Comparison of ENCODE assay signal across 1 cellular context in the genomic region with DNA sequence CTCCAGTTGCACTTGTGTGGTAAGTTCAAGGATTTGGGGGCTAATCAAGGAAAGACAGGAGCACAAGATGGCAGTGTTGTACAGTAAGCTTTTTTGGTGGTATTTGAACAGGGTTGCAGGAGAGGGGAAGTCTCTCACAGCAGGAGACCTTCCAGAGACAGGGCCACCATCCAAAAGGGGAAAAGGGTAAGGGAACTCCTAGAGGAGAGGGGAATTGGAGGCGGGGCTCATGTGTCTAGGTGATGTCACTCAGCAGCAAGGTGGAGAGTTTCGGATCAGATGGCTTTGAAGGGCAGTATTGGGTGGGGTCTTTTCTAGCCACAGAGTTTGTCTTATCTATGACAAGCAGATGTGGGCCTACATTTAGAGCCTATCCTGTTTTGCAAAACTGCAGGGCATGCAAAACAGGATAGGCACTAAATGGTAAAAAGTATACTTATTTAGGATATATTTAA.
TF ChIP-seq lines count a peak whose summit lies in the region.

No MANE protein-coding gene starts in this region.

TF ChIP-seq in K562, 482 proteins besides CTCF, POLR2A, EP300 and RAD21 (continued from another document and continues in another):
- TF ChIP-seq, protein P1, sequence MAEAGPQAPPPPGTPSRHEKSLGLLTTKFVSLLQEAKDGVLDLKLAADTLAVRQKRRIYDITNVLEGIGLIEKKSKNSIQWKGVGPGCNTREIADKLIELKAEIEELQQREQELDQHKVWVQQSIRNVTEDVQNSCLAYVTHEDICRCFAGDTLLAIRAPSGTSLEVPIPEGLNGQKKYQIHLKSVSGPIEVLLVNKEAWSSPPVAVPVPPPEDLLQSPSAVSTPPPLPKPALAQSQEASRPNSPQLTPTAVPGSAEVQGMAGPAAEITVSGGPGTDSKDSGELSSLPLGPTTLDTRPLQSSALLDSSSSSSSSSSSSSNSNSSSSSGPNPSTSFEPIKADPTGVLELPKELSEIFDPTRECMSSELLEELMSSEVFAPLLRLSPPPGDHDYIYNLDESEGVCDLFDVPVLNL (CRISPR knock-in tag; IDR thresholded peaks at IDR 0.05; ENCODE audit: low read depth), result no peak
- TF ChIP-seq MCM7 (IDR thresholded peaks at IDR 0.05) (no peak), EGR1 (conservative IDR thresholded peaks at IDR 0.05) (no peak), ZFX (CRISPR knock-in tag; IDR thresholded peaks at IDR 0.05) (no peak), TBL1XR1 (IDR thresholded peaks at IDR 0.05; ENCODE audit: low read length in 2 of 2) (0 out of 4 replicates have a peak, but pooled peaks of 1 of the 2 experiments have one; percentile 44), CBX5 (IDR thresholded peaks at IDR 0.05; ENCODE audit: borderline replicate concordance, low read depth) (no peak), ZNF778 (CRISPR knock-in tag; IDR thresholded peaks at IDR 0.05) (no peak), SOX6 (IDR thresholded peaks at IDR 0.05) (peak; percentile 81), ZNF212 (CRISPR knock-in tag; IDR thresholded peaks at IDR 0.05) (no peak), NFRKB (IDR thresholded peaks at IDR 0.05; ENCODE audit: low read depth) (no peak), HNRNPL (IDR thresholded peaks at IDR 0.05; ENCODE audit: low read depth, low read length) (no peak), NELFE (IDR thresholded peaks at IDR 0.05; ENCODE audit: insufficient read depth, insufficient read length) (no peak), ATF7 (IDR thresholded peaks at IDR 0.05) (peak; percentile 96), NFXL1 (CRISPR knock-in tag; IDR thresholded peaks at IDR 0.05) (no peak), HDGF (IDR thresholded peaks at IDR 0.05) (0 out of 2 replicates have a peak, but pooled peaks have one; percentile 29), ZFP1 (CRISPR knock-in tag; IDR thresholded peaks at IDR 0.05) (no peak), ELF4 (CRISPR knock-in tag; IDR thresholded peaks at IDR 0.05) (no peak), MTA1 (IDR thresholded peaks at IDR 0.05; ENCODE audit: borderline replicate concordance) (peak; percentile 73), BACH1 (tag; IDR thresholded peaks at IDR 0.05) (no peak), TCF3 (CRISPR knock-in tag; IDR thresholded peaks at IDR 0.05) (peak; percentile 78), JUNB (CRISPR knock-in tag; conservative IDR thresholded peaks at IDR 0.05) (no peak), GTF2A2 (tag; IDR thresholded peaks at IDR 0.05) (no peak), ATF1 (CRISPR knock-in tag; IDR thresholded peaks at IDR 0.05) (no peak), ATF1 (tag; IDR thresholded peaks at IDR 0.05) (peak; percentile 74; the same call in 1 of the 2 replicates), RHOXF2B (CRISPR knock-in tag; conservative IDR thresholded peaks at IDR 0.05) (no peak), TAL1 (IDR thresholded peaks at IDR 0.05) (peak; percentile 93)
- TF ChIP-seq, protein P2, sequence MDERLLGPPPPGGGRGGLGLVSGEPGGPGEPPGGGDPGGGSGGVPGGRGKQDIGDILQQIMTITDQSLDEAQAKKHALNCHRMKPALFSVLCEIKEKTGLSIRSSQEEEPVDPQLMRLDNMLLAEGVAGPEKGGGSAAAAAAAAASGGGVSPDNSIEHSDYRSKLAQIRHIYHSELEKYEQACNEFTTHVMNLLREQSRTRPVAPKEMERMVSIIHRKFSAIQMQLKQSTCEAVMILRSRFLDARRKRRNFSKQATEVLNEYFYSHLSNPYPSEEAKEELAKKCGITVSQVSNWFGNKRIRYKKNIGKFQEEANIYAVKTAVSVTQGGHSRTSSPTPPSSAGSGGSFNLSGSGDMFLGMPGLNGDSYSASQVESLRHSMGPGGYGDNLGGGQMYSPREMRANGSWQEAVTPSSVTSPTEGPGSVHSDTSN (CRISPR knock-in tag; IDR thresholded peaks at IDR 0.05; ENCODE audit: low read depth), result no peak
- TF ChIP-seq, protein P2 (tag; conservative IDR thresholded peaks at IDR 0.05; ENCODE audit: low read depth), result peak; percentile 71
- TF ChIP-seq, protein P3, sequence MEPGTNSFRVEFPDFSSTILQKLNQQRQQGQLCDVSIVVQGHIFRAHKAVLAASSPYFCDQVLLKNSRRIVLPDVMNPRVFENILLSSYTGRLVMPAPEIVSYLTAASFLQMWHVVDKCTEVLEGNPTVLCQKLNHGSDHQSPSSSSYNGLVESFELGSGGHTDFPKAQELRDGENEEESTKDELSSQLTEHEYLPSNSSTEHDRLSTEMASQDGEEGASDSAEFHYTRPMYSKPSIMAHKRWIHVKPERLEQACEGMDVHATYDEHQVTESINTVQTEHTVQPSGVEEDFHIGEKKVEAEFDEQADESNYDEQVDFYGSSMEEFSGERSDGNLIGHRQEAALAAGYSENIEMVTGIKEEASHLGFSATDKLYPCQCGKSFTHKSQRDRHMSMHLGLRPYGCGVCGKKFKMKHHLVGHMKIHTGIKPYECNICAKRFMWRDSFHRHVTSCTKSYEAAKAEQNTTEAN (CRISPR knock-in tag; IDR thresholded peaks at IDR 0.05), result no peak
- TF ChIP-seq, protein P4, sequence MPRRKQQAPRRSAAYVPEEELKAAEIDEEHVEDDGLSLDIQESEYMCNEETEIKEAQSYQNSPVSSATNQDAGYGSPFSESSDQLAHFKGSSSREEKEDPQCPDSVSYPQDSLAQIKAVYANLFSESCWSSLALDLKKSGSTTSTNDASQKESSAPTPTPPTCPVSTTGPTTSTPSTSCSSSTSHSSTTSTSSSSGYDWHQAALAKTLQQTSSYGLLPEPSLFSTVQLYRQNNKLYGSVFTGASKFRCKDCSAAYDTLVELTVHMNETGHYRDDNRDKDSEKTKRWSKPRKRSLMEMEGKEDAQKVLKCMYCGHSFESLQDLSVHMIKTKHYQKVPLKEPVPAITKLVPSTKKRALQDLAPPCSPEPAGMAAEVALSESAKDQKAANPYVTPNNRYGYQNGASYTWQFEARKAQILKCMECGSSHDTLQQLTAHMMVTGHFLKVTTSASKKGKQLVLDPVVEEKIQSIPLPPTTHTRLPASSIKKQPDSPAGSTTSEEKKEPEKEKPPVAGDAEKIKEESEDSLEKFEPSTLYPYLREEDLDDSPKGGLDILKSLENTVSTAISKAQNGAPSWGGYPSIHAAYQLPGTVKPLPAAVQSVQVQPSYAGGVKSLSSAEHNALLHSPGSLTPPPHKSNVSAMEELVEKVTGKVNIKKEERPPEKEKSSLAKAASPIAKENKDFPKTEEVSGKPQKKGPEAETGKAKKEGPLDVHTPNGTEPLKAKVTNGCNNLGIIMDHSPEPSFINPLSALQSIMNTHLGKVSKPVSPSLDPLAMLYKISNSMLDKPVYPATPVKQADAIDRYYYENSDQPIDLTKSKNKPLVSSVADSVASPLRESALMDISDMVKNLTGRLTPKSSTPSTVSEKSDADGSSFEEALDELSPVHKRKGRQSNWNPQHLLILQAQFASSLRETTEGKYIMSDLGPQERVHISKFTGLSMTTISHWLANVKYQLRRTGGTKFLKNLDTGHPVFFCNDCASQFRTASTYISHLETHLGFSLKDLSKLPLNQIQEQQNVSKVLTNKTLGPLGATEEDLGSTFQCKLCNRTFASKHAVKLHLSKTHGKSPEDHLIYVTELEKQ (CRISPR knock-in tag; IDR thresholded peaks at IDR 0.05), result no peak
- TF ChIP-seq, protein P5, sequence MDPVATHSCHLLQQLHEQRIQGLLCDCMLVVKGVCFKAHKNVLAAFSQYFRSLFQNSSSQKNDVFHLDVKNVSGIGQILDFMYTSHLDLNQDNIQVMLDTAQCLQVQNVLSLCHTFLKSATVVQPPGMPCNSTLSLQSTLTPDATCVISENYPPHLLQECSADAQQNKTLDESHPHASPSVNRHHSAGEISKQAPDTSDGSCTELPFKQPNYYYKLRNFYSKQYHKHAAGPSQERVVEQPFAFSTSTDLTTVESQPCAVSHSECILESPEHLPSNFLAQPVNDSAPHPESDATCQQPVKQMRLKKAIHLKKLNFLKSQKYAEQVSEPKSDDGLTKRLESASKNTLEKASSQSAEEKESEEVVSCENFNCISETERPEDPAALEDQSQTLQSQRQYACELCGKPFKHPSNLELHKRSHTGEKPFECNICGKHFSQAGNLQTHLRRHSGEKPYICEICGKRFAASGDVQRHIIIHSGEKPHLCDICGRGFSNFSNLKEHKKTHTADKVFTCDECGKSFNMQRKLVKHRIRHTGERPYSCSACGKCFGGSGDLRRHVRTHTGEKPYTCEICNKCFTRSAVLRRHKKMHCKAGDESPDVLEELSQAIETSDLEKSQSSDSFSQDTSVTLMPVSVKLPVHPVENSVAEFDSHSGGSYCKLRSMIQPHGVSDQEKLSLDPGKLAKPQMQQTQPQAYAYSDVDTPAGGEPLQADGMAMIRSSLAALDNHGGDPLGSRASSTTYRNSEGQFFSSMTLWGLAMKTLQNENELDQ (CRISPR knock-in tag; IDR thresholded peaks at IDR 0.05; ENCODE audit: borderline replicate concordance), result no peak
- TF ChIP-seq, protein P6, sequence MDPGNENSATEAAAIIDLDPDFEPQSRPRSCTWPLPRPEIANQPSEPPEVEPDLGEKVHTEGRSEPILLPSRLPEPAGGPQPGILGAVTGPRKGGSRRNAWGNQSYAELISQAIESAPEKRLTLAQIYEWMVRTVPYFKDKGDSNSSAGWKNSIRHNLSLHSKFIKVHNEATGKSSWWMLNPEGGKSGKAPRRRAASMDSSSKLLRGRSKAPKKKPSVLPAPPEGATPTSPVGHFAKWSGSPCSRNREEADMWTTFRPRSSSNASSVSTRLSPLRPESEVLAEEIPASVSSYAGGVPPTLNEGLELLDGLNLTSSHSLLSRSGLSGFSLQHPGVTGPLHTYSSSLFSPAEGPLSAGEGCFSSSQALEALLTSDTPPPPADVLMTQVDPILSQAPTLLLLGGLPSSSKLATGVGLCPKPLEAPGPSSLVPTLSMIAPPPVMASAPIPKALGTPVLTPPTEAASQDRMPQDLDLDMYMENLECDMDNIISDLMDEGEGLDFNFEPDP (CRISPR knock-in tag; IDR thresholded peaks at IDR 0.05), result no peak
- TF ChIP-seq, protein P7, sequence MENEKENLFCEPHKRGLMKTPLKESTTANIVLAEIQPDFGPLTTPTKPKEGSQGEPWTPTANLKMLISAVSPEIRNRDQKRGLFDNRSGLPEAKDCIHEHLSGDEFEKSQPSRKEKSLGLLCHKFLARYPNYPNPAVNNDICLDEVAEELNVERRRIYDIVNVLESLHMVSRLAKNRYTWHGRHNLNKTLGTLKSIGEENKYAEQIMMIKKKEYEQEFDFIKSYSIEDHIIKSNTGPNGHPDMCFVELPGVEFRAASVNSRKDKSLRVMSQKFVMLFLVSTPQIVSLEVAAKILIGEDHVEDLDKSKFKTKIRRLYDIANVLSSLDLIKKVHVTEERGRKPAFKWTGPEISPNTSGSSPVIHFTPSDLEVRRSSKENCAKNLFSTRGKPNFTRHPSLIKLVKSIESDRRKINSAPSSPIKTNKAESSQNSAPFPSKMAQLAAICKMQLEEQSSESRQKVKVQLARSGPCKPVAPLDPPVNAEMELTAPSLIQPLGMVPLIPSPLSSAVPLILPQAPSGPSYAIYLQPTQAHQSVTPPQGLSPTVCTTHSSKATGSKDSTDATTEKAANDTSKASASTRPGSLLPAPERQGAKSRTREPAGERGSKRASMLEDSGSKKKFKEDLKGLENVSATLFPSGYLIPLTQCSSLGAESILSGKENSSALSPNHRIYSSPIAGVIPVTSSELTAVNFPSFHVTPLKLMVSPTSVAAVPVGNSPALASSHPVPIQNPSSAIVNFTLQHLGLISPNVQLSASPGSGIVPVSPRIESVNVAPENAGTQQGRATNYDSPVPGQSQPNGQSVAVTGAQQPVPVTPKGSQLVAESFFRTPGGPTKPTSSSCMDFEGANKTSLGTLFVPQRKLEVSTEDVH (IDR thresholded peaks at IDR 0.05; ENCODE audit: low read depth, partially characterized antibody), result no peak
- TF ChIP-seq, protein P8, sequence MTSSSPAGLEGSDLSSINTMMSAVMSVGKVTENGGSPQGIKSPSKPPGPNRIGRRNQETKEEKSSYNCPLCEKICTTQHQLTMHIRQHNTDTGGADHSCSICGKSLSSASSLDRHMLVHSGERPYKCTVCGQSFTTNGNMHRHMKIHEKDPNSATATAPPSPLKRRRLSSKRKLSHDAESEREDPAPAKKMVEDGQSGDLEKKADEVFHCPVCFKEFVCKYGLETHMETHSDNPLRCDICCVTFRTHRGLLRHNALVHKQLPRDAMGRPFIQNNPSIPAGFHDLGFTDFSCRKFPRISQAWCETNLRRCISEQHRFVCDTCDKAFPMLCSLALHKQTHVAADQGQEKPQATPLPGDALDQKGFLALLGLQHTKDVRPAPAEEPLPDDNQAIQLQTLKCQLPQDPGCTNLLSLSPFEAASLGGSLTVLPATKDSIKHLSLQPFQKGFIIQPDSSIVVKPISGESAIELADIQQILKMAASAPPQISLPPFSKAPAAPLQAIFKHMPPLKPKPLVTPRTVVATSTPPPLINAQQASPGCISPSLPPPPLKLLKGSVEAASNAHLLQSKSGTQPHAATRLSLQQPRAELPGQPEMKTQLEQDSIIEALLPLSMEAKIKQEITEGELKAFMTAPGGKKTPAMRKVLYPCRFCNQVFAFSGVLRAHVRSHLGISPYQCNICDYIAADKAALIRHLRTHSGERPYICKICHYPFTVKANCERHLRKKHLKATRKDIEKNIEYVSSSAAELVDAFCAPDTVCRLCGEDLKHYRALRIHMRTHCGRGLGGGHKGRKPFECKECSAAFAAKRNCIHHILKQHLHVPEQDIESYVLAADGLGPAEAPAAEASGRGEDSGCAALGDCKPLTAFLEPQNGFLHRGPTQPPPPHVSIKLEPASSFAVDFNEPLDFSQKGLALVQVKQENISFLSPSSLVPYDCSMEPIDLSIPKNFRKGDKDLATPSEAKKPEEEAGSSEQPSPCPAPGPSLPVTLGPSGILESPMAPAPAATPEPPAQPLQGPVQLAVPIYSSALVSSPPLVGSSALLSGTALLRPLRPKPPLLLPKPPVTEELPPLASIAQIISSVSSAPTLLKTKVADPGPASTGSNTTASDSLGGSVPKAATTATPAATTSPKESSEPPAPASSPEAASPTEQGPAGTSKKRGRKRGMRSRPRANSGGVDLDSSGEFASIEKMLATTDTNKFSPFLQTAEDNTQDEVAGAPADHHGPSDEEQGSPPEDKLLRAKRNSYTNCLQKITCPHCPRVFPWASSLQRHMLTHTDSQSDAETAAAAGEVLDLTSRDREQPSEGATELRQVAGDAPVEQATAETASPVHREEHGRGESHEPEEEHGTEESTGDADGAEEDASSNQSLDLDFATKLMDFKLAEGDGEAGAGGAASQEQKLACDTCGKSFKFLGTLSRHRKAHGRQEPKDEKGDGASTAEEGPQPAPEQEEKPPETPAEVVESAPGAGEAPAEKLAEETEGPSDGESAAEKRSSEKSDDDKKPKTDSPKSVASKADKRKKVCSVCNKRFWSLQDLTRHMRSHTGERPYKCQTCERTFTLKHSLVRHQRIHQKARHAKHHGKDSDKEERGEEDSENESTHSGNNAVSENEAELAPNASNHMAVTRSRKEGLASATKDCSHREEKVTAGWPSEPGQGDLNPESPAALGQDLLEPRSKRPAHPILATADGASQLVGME (CRISPR knock-in tag; IDR thresholded peaks at IDR 0.05), result no peak
- TF ChIP-seq, protein P9, sequence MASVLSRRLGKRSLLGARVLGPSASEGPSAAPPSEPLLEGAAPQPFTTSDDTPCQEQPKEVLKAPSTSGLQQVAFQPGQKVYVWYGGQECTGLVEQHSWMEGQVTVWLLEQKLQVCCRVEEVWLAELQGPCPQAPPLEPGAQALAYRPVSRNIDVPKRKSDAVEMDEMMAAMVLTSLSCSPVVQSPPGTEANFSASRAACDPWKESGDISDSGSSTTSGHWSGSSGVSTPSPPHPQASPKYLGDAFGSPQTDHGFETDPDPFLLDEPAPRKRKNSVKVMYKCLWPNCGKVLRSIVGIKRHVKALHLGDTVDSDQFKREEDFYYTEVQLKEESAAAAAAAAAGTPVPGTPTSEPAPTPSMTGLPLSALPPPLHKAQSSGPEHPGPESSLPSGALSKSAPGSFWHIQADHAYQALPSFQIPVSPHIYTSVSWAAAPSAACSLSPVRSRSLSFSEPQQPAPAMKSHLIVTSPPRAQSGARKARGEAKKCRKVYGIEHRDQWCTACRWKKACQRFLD (CRISPR knock-in tag; IDR thresholded peaks at IDR 0.05), result no peak
